Comparison of ENCODE assay signal across 20 cellular contexts in genomic region chr12:25266522-25266921, GRCh38. TPM values are rescaled to one million over a fixed set of nuclear protein-coding genes. Genes with fewer than 3 reads are reported as not detected.
DNase-seq lines count a peak whose midpoint lies in the region; ATAC-seq and TF ChIP-seq lines count a peak whose summit lies in the region.
"Had no signal": no experiment of that assay in that cellular context is flagged by ENCODE, and none has a peak within 500 bp of the region (broad histone marks: within the 10 kb centered on the region; RNA-seq: fewer than 3 reads in every experiment).

No MANE protein-coding gene starts in this region.

- DNase-seq in BJ (ENCODE audit: low read depth) (peak; percentile 39), HS-27A (ENCODE audit: low read depth) (peak; percentile 66), chondrocyte (ENCODE audit: low spot score) (no peak), mesothelial cell of epicardium (ENCODE audit: low spot score in 2 of 2, unreplicated experiment in 2 of 2) (peak in 1 of 2 experiments; percentile 31)
- no peak for DNase-seq in activated T-cell treated with anti-CD3 and anti-CD28 coated beads, Interleukin-2, amount 50 U/mL, for 1 hour
- DNase-seq: H7, HFFc6, Kasumi-1, MG63, NCI-H1048, NCI-H146, NCI-H2081, NCI-H2171 treated with DMSO at 0.1 percent for 48 hours, NCI-H446, NCI-H526 treated with DMSO at 0.1 percent for 48 hours, Right ventricle myocardium superior had no signal

- H3K4me1 Mint-ChIP-seq in chondrocyte (ENCODE audit: low read depth) = peaks cover 30% of the 10 kb centered on the region
- peaks cover 49% of the 10 kb centered on the region for H3K4me1 Mint-ChIP-seq in mesothelial cell of epicardium

- no peaks in the 10 kb centered on the region for H3K9me3 Mint-ChIP-seq in chondrocyte (ENCODE audit: low read depth)
- no peaks in the 10 kb centered on the region for H3K9me3 Mint-ChIP-seq in mesothelial cell of epicardium
- H3K9me3 Mint-ChIP-seq: CD14-positive monocyte, HFFc6, IgD-negative memory B cell had no signal

- ATAC-seq in GM21526 (IDR thresholded peaks at IDR 0.05; ENCODE audit: low FRiP score, unreplicated experiment) (no peak), GM21367 (IDR thresholded peaks at IDR 0.05; ENCODE audit: unreplicated experiment) (no peak)

- TF ChIP-seq CTCF in BJ (IDR thresholded peaks at IDR 0.05; ENCODE audit: insufficient read depth, low read depth, low read length) (no peak), chondrocyte (IDR thresholded peaks at IDR 0.05) (no peak), mesothelial cell of epicardium (IDR thresholded peaks at IDR 0.05; ENCODE audit: unreplicated experiment) (no peak)

- no peaks in the 10 kb centered on the region for H3K27me3 ChIP-seq in BJ (ENCODE audit: control insufficient read depth, insufficient read depth, low read length)

- POLR2A ChIA-PET in BJ (lab: Charles Lee) = no interaction called here

- CTCF ChIA-PET in BJ (lab: Yijun Ruan, JAX) = no interaction called here

- H3K36me3 Mint-ChIP-seq in chondrocyte (ENCODE audit: low read depth) (no peaks in the 10 kb centered on the region), mesothelial cell of epicardium (no peaks in the 10 kb centered on the region)
- H3K36me3 Mint-ChIP-seq: CD14-positive monocyte had no signal

- H3K36me3 ChIP-seq in BJ (ENCODE audit: control insufficient read depth, insufficient read depth, low read length) = no peaks in the 10 kb centered on the region
- H3K36me3 ChIP-seq: MG63 had no signal

- H3K4me3 Mint-ChIP-seq in chondrocyte (ENCODE audit: unreplicated experiment) (no peak overlapping the region), mesothelial cell of epicardium (no peak overlapping the region)
- H3K4me3 Mint-ChIP-seq: CD14-positive monocyte, HFFc6, IgD-negative memory B cell had no signal

- H3K27me3 Mint-ChIP-seq in chondrocyte (ENCODE audit: low read depth) (no peaks in the 10 kb centered on the region), mesothelial cell of epicardium (ENCODE audit: low read depth) (no peaks in the 10 kb centered on the region)
- H3K27me3 Mint-ChIP-seq: IgD-negative memory B cell had no signal

- no peak overlapping the region for H3K4me3 ChIP-seq in BJ (ENCODE audit: low read depth, low read length)
- H3K4me3 ChIP-seq: MG63 had no signal

- H3K27ac Mint-ChIP-seq in chondrocyte (ENCODE audit: unreplicated experiment) (peak overlapping the region; percentile 27), mesothelial cell of epicardium (peak overlapping the region; percentile 91)
- H3K27ac Mint-ChIP-seq: CD14-positive monocyte, HFFc6, IgD-negative memory B cell had no signal

RNA-seq across cellular contexts. Expression of gene KRAS, which starts 15.8 kb away (rescaled TPM):
- polyA plus RNA-seq in BJ (2011; rRNA removed) = 8.5 and 15.3 TPM in 2 replicates
- 9.0 and 10.7 TPM in 2 replicates for polyA minus RNA-seq in BJ (2011; rRNA and poly(A)+ RNA removed)
- total RNA-seq in chondrocyte (27.5 to 31.7 TPM (median 31.5 TPM) in 3 replicates), mesothelial cell of epicardium (34.4 to 38.2 TPM (median 37.9 TPM) in 3 replicates)

Comparison
In these comparisons a context has a peak if more than half of its experiments do, and no peak if none do; other contexts are left out.
1. DNase-seq: peak in BJ (single experiment) and HS-27A (single experiment); none in chondrocyte (single experiment) and activated T-cell treated with anti-CD3 and anti-CD28 coated beads, Interleukin-2, amount 50 U/mL, for 1 hour (single experiment).